ENCODE assay signal across 1 cellular context in the genomic region with DNA sequence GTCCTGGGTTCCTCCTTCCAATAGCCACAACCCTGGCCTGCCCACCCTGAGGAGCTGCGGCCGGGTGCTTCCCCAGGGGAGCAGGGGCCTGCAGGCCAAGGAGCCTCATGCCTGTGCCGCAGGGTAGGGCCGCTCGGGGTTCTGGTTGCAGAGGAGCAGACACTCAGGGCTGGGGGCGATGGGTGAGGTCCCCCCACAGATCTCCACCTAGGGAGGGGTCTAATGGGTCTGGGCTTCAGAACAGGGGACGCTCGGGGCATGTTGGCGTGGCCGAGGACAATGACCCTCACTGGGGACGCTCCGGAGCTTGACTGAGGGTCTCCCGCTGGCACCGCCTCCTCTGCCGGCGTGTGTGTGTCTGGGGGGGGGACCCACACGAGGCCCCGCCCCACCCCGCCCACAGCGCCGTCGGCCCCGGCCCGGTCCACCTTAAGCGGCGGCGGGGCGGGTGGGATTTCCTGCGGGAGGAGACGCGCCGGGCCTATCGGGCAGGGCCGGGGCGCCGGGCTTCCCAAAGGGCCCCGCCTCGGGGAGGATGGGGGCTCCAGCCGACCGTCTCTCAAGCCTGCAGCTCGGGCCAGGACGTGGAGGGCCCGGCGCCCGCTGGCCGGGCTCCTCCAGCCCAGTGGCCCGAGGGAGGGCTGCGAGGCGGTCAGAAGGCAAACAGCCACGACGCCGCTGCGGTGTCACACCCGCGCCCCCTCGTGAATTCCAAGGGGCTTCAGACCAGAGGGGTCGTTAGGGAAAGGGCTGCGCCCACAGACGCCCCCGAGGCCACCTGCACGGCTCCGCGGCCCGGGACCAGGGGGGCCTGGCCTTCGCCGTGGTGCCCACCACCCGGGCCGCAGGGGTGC.
TF ChIP-seq lines count a peak whose summit lies in the region.

No MANE protein-coding gene starts in this region.

TF ChIP-seq in K562, 482 proteins besides CTCF, POLR2A, EP300 and RAD21 (continued from another document and continues in another):
- TF ChIP-seq, protein P1, sequence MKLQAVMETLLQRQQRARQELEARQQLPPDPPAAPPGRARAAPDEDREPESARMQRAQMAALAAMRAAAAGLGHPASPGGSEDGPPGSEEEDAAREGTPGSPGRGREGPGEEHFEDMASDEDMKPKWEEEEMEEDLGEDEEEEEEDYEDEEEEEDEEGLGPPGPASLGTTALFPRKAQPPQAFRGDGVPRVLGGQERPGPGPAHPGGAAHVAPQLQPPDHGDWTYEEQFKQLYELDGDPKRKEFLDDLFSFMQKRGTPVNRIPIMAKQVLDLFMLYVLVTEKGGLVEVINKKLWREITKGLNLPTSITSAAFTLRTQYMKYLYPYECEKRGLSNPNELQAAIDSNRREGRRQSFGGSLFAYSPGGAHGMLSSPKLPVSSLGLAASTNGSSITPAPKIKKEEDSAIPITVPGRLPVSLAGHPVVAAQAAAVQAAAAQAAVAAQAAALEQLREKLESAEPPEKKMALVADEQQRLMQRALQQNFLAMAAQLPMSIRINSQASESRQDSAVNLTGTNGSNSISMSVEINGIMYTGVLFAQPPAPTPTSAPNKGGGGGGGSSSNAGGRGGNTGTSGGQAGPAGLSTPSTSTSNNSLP (IDR thresholded peaks at IDR 0.05; ENCODE audit: borderline replicate concordance, low read depth, low read length), result no peak
- no peak for TF ChIP-seq GTF2E2 (tag; IDR thresholded peaks at IDR 0.05)
- no peak for TF ChIP-seq ZNF232 (CRISPR knock-in tag; IDR thresholded peaks at IDR 0.05)
- no peak for TF ChIP-seq ZNF431 (CRISPR knock-in tag; IDR thresholded peaks at IDR 0.05)
- no peak for TF ChIP-seq ZNF780A (CRISPR knock-in tag; IDR thresholded peaks at IDR 0.05)
- no peak for TF ChIP-seq PCBP2 (IDR thresholded peaks at IDR 0.05; ENCODE audit: low read depth, low read length, poor library complexity, severe bottlenecking)
- TF ChIP-seq HDAC3 (IDR thresholded peaks at IDR 0.05; ENCODE audit: borderline replicate concordance, partially characterized antibody), result no peak
- no peak for TF ChIP-seq SREBF2 (CRISPR knock-in tag; IDR thresholded peaks at IDR 0.05)
- no peak for TF ChIP-seq MAFF (IDR thresholded peaks at IDR 0.05; ENCODE audit: low read length)
- TF ChIP-seq, protein P2, sequence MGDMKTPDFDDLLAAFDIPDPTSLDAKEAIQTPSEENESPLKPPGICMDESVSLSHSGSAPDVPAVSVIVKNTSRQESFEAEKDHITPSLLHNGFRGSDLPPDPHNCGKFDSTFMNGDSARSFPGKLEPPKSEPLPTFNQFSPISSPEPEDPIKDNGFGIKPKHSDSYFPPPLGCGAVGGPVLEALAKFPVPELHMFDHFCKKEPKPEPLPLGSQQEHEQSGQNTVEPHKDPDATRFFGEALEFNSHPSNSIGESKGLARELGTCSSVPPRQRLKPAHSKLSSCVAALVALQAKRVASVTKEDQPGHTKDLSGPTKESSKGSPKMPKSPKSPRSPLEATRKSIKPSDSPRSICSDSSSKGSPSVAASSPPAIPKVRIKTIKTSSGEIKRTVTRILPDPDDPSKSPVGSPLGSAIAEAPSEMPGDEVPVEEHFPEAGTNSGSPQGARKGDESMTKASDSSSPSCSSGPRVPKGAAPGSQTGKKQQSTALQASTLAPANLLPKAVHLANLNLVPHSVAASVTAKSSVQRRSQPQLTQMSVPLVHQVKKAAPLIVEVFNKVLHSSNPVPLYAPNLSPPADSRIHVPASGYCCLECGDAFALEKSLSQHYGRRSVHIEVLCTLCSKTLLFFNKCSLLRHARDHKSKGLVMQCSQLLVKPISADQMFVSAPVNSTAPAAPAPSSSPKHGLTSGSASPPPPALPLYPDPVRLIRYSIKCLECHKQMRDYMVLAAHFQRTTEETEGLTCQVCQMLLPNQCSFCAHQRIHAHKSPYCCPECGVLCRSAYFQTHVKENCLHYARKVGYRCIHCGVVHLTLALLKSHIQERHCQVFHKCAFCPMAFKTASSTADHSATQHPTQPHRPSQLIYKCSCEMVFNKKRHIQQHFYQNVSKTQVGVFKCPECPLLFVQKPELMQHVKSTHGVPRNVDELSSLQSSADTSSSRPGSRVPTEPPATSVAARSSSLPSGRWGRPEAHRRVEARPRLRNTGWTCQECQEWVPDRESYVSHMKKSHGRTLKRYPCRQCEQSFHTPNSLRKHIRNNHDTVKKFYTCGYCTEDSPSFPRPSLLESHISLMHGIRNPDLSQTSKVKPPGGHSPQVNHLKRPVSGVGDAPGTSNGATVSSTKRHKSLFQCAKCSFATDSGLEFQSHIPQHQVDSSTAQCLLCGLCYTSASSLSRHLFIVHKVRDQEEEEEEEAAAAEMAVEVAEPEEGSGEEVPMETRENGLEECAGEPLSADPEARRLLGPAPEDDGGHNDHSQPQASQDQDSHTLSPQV (IDR thresholded peaks at IDR 0.05), result no peak; the same call in 1 of the 2 replicates
- TF ChIP-seq SUPT5H (IDR thresholded peaks at IDR 0.05), result no peak
- TF ChIP-seq, protein P3, sequence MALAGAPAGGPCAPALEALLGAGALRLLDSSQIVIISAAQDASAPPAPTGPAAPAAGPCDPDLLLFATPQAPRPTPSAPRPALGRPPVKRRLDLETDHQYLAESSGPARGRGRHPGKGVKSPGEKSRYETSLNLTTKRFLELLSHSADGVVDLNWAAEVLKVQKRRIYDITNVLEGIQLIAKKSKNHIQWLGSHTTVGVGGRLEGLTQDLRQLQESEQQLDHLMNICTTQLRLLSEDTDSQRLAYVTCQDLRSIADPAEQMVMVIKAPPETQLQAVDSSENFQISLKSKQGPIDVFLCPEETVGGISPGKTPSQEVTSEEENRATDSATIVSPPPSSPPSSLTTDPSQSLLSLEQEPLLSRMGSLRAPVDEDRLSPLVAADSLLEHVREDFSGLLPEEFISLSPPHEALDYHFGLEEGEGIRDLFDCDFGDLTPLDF (CRISPR knock-in tag; IDR thresholded peaks at IDR 0.05), result 0 out of 2 replicates have a peak, but pooled peaks have one; percentile 23
- TF ChIP-seq, protein P4, sequence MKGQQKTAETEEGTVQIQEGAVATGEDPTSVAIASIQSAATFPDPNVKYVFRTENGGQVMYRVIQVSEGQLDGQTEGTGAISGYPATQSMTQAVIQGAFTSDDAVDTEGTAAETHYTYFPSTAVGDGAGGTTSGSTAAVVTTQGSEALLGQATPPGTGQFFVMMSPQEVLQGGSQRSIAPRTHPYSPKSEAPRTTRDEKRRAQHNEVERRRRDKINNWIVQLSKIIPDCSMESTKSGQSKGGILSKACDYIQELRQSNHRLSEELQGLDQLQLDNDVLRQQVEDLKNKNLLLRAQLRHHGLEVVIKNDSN (CRISPR knock-in tag; IDR thresholded peaks at IDR 0.05), result no peak
- no peak for TF ChIP-seq ZNF707 (CRISPR knock-in tag; conservative IDR thresholded peaks at IDR 0.05)
- TF ChIP-seq, protein P5, sequence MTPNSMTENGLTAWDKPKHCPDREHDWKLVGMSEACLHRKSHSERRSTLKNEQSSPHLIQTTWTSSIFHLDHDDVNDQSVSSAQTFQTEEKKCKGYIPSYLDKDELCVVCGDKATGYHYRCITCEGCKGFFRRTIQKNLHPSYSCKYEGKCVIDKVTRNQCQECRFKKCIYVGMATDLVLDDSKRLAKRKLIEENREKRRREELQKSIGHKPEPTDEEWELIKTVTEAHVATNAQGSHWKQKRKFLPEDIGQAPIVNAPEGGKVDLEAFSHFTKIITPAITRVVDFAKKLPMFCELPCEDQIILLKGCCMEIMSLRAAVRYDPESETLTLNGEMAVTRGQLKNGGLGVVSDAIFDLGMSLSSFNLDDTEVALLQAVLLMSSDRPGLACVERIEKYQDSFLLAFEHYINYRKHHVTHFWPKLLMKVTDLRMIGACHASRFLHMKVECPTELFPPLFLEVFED (CRISPR knock-in tag; conservative IDR thresholded peaks at IDR 0.05), result 0 out of 2 replicates have a peak, but pooled peaks have one; percentile 83
- no peak for TF ChIP-seq PYGO2 (tag; IDR thresholded peaks at IDR 0.05)
- no peak for TF ChIP-seq RBM25 (IDR thresholded peaks at IDR 0.05; ENCODE audit: low read depth, low read length, severe bottlenecking)
- TF ChIP-seq PCBP1 (IDR thresholded peaks at IDR 0.05; ENCODE audit: low read depth, low read length, poor library complexity, severe bottlenecking), result no peak
- TF ChIP-seq ZKSCAN8 (CRISPR knock-in tag; IDR thresholded peaks at IDR 0.05), result no peak
- TF ChIP-seq ZC3H11A (IDR thresholded peaks at IDR 0.05; ENCODE audit: low read depth, low read length), result no peak
- no peak for TF ChIP-seq HMG20B (CRISPR knock-in tag; IDR thresholded peaks at IDR 0.05)
- no peak for TF ChIP-seq FOXM1 (IDR thresholded peaks at IDR 0.05; ENCODE audit: low read depth)
- no peak for TF ChIP-seq FOXM1 (CRISPR knock-in tag; IDR thresholded peaks at IDR 0.05; ENCODE audit: low read depth)
- no peak for TF ChIP-seq RFX7 (CRISPR knock-in tag; IDR thresholded peaks at IDR 0.05)
- TF ChIP-seq NFIC (IDR thresholded peaks at IDR 0.05), result peak; percentile 60
- TF ChIP-seq CHD1 (IDR thresholded peaks at IDR 0.05; ENCODE audit: low read length), result peak; percentile 94
- TF ChIP-seq ZNF212 (CRISPR knock-in tag; IDR thresholded peaks at IDR 0.05), result no peak
- TF ChIP-seq SP1 (CRISPR knock-in tag; IDR thresholded peaks at IDR 0.05), result no peak
- no peak for TF ChIP-seq TGIF2 (CRISPR knock-in tag; IDR thresholded peaks at IDR 0.05)
- no peak for TF ChIP-seq MEF2A (IDR thresholded peaks at IDR 0.05; ENCODE audit: control insufficient read depth, low read depth, low read length)
- TF ChIP-seq ELF4 (CRISPR knock-in tag; IDR thresholded peaks at IDR 0.05), result 0 out of 2 replicates have a peak, but pooled peaks have one; percentile 42
- no peak for TF ChIP-seq SMAD2 (IDR thresholded peaks at IDR 0.05; ENCODE audit: low read depth, low read length)
- TF ChIP-seq, protein P6, sequence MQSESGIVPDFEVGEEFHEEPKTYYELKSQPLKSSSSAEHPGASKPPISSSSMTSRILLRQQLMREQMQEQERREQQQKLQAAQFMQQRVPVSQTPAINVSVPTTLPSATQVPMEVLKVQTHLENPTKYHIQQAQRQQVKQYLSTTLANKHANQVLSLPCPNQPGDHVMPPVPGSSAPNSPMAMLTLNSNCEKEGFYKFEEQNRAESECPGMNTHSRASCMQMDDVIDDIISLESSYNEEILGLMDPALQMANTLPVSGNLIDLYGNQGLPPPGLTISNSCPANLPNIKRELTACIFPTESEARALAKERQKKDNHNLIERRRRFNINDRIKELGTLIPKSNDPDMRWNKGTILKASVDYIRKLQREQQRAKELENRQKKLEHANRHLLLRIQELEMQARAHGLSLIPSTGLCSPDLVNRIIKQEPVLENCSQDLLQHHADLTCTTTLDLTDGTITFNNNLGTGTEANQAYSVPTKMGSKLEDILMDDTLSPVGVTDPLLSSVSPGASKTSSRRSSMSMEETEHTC (IDR thresholded peaks at IDR 0.05), result no peak
- 0 out of 2 replicates have a peak, but pooled peaks have one; percentile 24 for TF ChIP-seq DPF2 (IDR thresholded peaks at IDR 0.05)
- TF ChIP-seq, protein P7, sequence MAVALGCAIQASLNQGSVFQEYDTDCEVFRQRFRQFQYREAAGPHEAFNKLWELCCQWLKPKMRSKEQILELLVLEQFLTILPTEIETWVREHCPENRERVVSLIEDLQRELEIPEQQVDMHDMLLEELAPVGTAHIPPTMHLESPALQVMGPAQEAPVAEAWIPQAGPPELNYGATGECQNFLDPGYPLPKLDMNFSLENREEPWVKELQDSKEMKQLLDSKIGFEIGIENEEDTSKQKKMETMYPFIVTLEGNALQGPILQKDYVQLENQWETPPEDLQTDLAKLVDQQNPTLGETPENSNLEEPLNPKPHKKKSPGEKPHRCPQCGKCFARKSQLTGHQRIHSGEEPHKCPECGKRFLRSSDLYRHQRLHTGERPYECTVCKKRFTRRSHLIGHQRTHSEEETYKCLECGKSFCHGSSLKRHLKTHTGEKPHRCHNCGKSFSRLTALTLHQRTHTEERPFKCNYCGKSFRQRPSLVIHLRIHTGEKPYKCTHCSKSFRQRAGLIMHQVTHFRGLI (CRISPR knock-in tag; IDR thresholded peaks at IDR 0.05), result no peak
- TF ChIP-seq, protein P8, sequence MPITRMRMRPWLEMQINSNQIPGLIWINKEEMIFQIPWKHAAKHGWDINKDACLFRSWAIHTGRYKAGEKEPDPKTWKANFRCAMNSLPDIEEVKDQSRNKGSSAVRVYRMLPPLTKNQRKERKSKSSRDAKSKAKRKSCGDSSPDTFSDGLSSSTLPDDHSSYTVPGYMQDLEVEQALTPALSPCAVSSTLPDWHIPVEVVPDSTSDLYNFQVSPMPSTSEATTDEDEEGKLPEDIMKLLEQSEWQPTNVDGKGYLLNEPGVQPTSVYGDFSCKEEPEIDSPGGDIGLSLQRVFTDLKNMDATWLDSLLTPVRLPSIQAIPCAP (CRISPR knock-in tag; IDR thresholded peaks at IDR 0.05; ENCODE audit: borderline replicate concordance), result no peak
- no peak for TF ChIP-seq TAL1 (IDR thresholded peaks at IDR 0.05)
- TF ChIP-seq EHMT2 (IDR thresholded peaks at IDR 0.05), result no peak
- no peak for TF ChIP-seq MECOM (CRISPR knock-in tag; IDR thresholded peaks at IDR 0.05)
- TF ChIP-seq ZNF778 (CRISPR knock-in tag; IDR thresholded peaks at IDR 0.05), result no peak
- no peak for TF ChIP-seq CEBPB (tag; IDR thresholded peaks at IDR 0.05)
- TF ChIP-seq PPARD (CRISPR knock-in tag; IDR thresholded peaks at IDR 0.05), result peak; percentile 63; the same call in 1 of the 2 replicates
- peak; percentile 89 for TF ChIP-seq SAP30 (IDR thresholded peaks at IDR 0.05; ENCODE audit: borderline replicate concordance, insufficient read depth, low read depth, low read length, poor library complexity, severe bottlenecking)
- 0 out of 2 replicates have a peak, but pooled peaks have one; percentile 36 for TF ChIP-seq OTX1 (CRISPR knock-in tag; IDR thresholded peaks at IDR 0.05)
- no peak for TF ChIP-seq HDAC2 (IDR thresholded peaks at IDR 0.05)
- TF ChIP-seq ZNF253 (CRISPR knock-in tag; conservative IDR thresholded peaks at IDR 0.05), result no peak
- no peak for TF ChIP-seq GABPA (tag; conservative IDR thresholded peaks at IDR 0.05; ENCODE audit: low read depth)
- TF ChIP-seq ZNF644 (tag; IDR thresholded peaks at IDR 0.05; ENCODE audit: low read depth), result no peak
- TF ChIP-seq, protein P9, sequence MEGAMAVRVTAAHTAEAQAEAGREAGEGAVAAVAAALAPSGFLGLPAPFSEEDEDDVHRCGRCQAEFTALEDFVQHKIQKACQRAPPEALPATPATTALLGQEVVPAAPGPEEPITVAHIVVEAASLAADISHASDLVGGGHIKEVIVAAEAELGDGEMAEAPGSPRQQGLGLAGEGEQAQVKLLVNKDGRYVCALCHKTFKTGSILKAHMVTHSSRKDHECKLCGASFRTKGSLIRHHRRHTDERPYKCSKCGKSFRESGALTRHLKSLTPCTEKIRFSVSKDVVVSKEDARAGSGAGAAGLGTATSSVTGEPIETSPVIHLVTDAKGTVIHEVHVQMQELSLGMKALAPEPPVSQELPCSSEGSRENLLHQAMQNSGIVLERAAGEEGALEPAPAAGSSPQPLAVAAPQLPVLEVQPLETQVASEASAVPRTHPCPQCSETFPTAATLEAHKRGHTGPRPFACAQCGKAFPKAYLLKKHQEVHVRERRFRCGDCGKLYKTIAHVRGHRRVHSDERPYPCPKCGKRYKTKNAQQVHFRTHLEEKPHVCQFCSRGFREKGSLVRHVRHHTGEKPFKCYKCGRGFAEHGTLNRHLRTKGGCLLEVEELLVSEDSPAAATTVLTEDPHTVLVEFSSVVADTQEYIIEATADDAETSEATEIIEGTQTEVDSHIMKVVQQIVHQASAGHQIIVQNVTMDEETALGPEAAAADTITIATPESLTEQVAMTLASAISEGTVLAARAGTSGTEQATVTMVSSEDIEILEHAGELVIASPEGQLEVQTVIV (CRISPR knock-in tag; IDR thresholded peaks at IDR 0.05; ENCODE audit: borderline replicate concordance), result no peak; the same call in 1 of the 2 replicates
- no peak for TF ChIP-seq NFE2 (IDR thresholded peaks at IDR 0.05; ENCODE audit: low read depth)
- no peak for TF ChIP-seq ETV5 (CRISPR knock-in tag; IDR thresholded peaks at IDR 0.05; ENCODE audit: low read depth)
